In the genomic region with DNA sequence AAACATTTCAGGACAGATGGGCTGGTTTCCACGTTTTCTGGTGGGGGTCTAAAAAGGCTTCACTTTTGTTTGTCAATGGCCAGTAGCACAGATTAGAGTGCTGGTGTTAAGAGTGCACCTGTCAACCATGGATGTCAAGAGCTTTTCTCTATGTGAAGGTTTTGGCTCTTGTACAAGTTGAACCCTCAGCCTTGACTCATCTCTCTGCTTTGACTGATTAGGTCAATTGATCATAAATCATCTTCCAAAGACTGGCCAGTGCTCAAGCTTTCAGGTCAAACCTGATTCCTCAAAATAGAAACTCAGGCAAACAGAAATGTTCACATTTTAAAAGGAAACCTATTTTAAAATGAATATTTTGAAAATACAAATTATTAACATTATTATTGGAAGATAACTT, we compare ENCODE assay signal across 28 cellular contexts.
"Had no signal": no experiment of that assay in that cellular context is flagged by ENCODE, and none has a peak within 500 bp of the region (broad histone marks: within the 10 kb centered on the region; RNA-seq: fewer than 3 reads in every experiment).

No MANE protein-coding gene starts in this region.

- H3K4me3 ChIP-seq: body of pancreas, cardiac muscle cell, esophagus squamous epithelium, gastrocnemius medialis, heart left ventricle, neural progenitor cell, smooth muscle cell, testis, vagina had no signal

- H3K9me3 ChIP-seq: body of pancreas, esophagus squamous epithelium, gastrocnemius medialis, testis, vagina had no signal

- H3K27ac ChIP-seq: body of pancreas, cardiac muscle cell, esophagus squamous epithelium, gastrocnemius medialis, heart left ventricle, neural progenitor cell, testis, vagina had no signal

- H3K36me3 Mint-ChIP-seq: activated naive CD4-positive, alpha-beta T cell treated with anti-CD3 and anti-CD28 coated beads, Interleukin-2, amount 50 U/mL, for 24 hours; mesothelial cell of epicardium; neural progenitor cell; stimulated activated naive B cell treated with anti-CD40 and anti-IgM and Interleukin-4, amounts not matched to agents 10 μg/mL and 1 μg/mL and 100 μg/mL, for 72 hours had no signal

- H3K9me3 Mint-ChIP-seq: activated naive CD4-positive, alpha-beta T cell treated with anti-CD3 and anti-CD28 coated beads, Interleukin-2, amount 50 U/mL, for 24 hours had no signal

- FAIRE-seq: islet of Langerhans had no signal

- H3K27me3 ChIP-seq: body of pancreas, cardiac muscle cell, esophagus squamous epithelium, gastrocnemius medialis, heart left ventricle, neural progenitor cell, testis, vagina had no signal

- H3K27ac Mint-ChIP-seq: activated CD4-positive, alpha-beta memory T cell treated with anti-CD3 and anti-CD28 coated beads for 36 hours; activated CD4-positive, alpha-beta T cell treated with anti-CD3 and anti-CD28 coated beads for 36 hours; activated naive CD4-positive, alpha-beta T cell treated with anti-CD3 and anti-CD28 coated beads, Interleukin-2, amount 50 U/mL, for 24 hours; activated T-helper 1 cell treated with anti-CD3 and anti-CD28 coated beads, Interleukin-12 subunit alpha, Interleukin-12 subunit beta, Interleukin-2, Interleukin-4 antibody, amounts not matched to agents 30 ng/mL and 10 ng/mL and 1 ng/mL, durations not matched to agents 14 hours and 24 hours and 36 hours; endodermal cell; mesothelial cell of epicardium; naive thymus-derived CD8-positive, alpha-beta T cell; neural progenitor cell; stimulated activated naive B cell treated with anti-CD40 and anti-IgM and Interleukin-4, amounts not matched to agents 10 μg/mL and 1 μg/mL and 100 μg/mL, for 72 hours; WTC11 had no signal

- H3K4me3 Mint-ChIP-seq: activated CD4-positive, alpha-beta memory T cell treated with anti-CD3 and anti-CD28 coated beads for 36 hours; activated CD4-positive, alpha-beta T cell treated with anti-CD3 and anti-CD28 coated beads for 36 hours; activated naive CD4-positive, alpha-beta T cell treated with anti-CD3 and anti-CD28 coated beads, Interleukin-2, amount 50 U/mL, for 24 hours; activated T-helper 1 cell treated with anti-CD3 and anti-CD28 coated beads, Interleukin-12 subunit alpha, Interleukin-12 subunit beta, Interleukin-2, Interleukin-4 antibody, amounts not matched to agents 30 ng/mL and 10 ng/mL and 1 ng/mL, durations not matched to agents 14 hours and 24 hours and 36 hours; endodermal cell; mesothelial cell of epicardium; naive thymus-derived CD8-positive, alpha-beta T cell; neural progenitor cell; stimulated activated naive B cell treated with anti-CD40 and anti-IgM and Interleukin-4, amounts not matched to agents 10 μg/mL and 1 μg/mL and 100 μg/mL, for 72 hours; WTC11 had no signal

- H3K36me3 ChIP-seq: cardiac muscle cell, esophagus squamous epithelium, gastrocnemius medialis, heart left ventricle, neural progenitor cell, vagina had no signal

- H3K4me1 Mint-ChIP-seq: activated naive CD4-positive, alpha-beta T cell treated with anti-CD3 and anti-CD28 coated beads, Interleukin-2, amount 50 U/mL, for 24 hours had no signal

- H3K4me1 ChIP-seq: esophagus squamous epithelium, gastrocnemius medialis, testis, vagina had no signal

- H3K27me3 Mint-ChIP-seq: activated naive CD4-positive, alpha-beta T cell treated with anti-CD3 and anti-CD28 coated beads, Interleukin-2, amount 50 U/mL, for 24 hours; naive thymus-derived CD8-positive, alpha-beta T cell; stimulated activated naive B cell treated with anti-CD40 and anti-IgM and Interleukin-4, amounts not matched to agents 10 μg/mL and 1 μg/mL and 100 μg/mL, for 72 hours had no signal

- DNase-seq: activated CD4-positive, alpha-beta memory T cell treated with anti-CD3 and anti-CD28 coated beads for 36 hours; activated CD4-positive, alpha-beta T cell treated with anti-CD3 and anti-CD28 coated beads for 36 hours; activated gamma-delta T cell; anterior cingulate cortex; body of pancreas; cortex of kidney; endodermal cell; esophagus squamous epithelium; gastrocnemius medialis; heart left ventricle; left ventricle myocardium superior; mammary epithelial cell; naive thymus-derived CD8-positive, alpha-beta T cell; posterior cingulate gyrus; stimulated activated CD4-positive, alpha-beta T cell treated with anti-CD3 and anti-CD28 coated beads, Interleukin-15, amount 100 ng/mL, for 24 hours; stimulated activated CD8-positive, alpha-beta memory T cell treated with anti-CD3 and anti-CD28 coated beads, Interleukin-4, amount 100 ng/mL, for 48 hours; stimulated activated naive B cell treated with anti-CD40 and anti-IgM and Interleukin-4, amounts not matched to agents 10 μg/mL and 1 μg/mL and 100 μg/mL, for 72 hours; testis; trophoblast cell had no signal
